ENCODE assay signal across 29 cellular contexts in genomic region chr5:120134944-120135343, GRCh38.
"Had no signal": no experiment of that assay in that cellular context is flagged by ENCODE, and none has a peak within 500 bp of the region (broad histone marks: within the 10 kb centered on the region; RNA-seq: fewer than 3 reads in every experiment).

No MANE protein-coding gene starts in this region.

- H3K27ac ChIP-seq: brain microvascular endothelial cell, Peyer's patch, SJSA1 had no signal

- H3K4me2 ChIP-seq: SK-N-SH had no signal

- DNase-seq: activated CD4-positive, alpha-beta memory T cell treated with anti-CD3 and anti-CD28 coated beads for 36 hours; activated CD4-positive, alpha-beta T cell treated with anti-CD3 and anti-CD28 coated beads for 36 hours; activated CD4-positive, alpha-beta T cell treated with anti-CD3 and anti-CD28 coated beads, Interleukin-2, amount 50 U/mL, for 1 hour; activated CD8-positive, alpha-beta memory T cell treated with anti-CD3 and anti-CD28 coated beads, Interleukin-2, amount 50 U/mL, for 4 hours; activated gamma-delta T cell treated with Interleukin-2 at 50 U/mL for 16 hours; activated naive CD4-positive, alpha-beta T cell treated with anti-CD3 and anti-CD28 coated beads for 36 hours; activated T-cell treated with anti-CD3 and anti-CD28 coated beads for 4 hours; activated T-cell treated with anti-CD3 and anti-CD28 coated beads, Interleukin-2, amount 50 U/mL, for 4 hours; amniotic stem cell; aorta; brain microvascular endothelial cell; central memory CD4-positive, alpha-beta T cell; NCI-H1105; NCI-H1436; NCI-H1694; NCI-H1930; NCI-H2081 treated with DMSO at 0.1 percent for 48 hours; NCI-H226; NCI-H524 treated with DMSO at 0.1 percent for 48 hours; NK-92 treated with Interleukin-12 subunit alpha and Interleukin-12 subunit beta, amount 100 ng/mL, for 24 hours; PC-3; Peyer's patch; RPMI8226; SHP77 treated with DMSO at 0.1 percent for 48 hours; SK-N-SH had no signal

- H3K9me3 ChIP-seq: Peyer's patch, SJSA1, SK-N-SH had no signal

- ATAC-seq: activated CD4-positive, alpha-beta T cell treated with anti-CD3 and anti-CD28 coated beads for 36 hours; activated CD4-positive, CD25-positive, alpha-beta regulatory T cell treated with anti-CD3 and anti-CD28 coated beads, Interleukin-2, amount 50 U/mL, for 24 hours; activated naive CD4-positive, alpha-beta T cell treated with anti-CD3 and anti-CD28 coated beads, Interleukin-2, amount 50 U/mL, for 72 hours; activated T-cell treated with anti-CD3 and anti-CD28 coated beads, Interleukin-2, amount 50 U/mL, for 4 hours; PC-3; WTC11 had no signal

- H3K27me3 ChIP-seq: brain microvascular endothelial cell, Peyer's patch, SJSA1 had no signal

- H3K36me3 ChIP-seq: brain microvascular endothelial cell, Peyer's patch, SJSA1 had no signal

- H3K4me3 ChIP-seq: Peyer's patch, SJSA1 had no signal

- H3K4me1 ChIP-seq: Peyer's patch had no signal

- H3K9ac ChIP-seq: SK-N-SH had no signal
